9 cellular contexts compared by ENCODE assay signal in genomic region chr7:74503943-74504342, GRCh38. TPM values are rescaled to one million over a fixed set of nuclear protein-coding genes. Genes with fewer than 3 reads are reported as not detected.
"Had no signal": no experiment of that assay in that cellular context is flagged by ENCODE, and none has a peak within 500 bp of the region (broad histone marks: within the 10 kb centered on the region; RNA-seq: fewer than 3 reads in every experiment).

No MANE protein-coding gene starts in this region.

- H3K9ac ChIP-seq: GM23248 had no signal

- H3K27ac ChIP-seq: GM23248, HL-60 had no signal

- DNase-seq: GM23248, GOT3, H7, KG1 had no signal

- FAIRE-seq: HepG2 had no signal

- H3K9me3 ChIP-seq: HAP-1 had no signal

- H3K4me1 ChIP-seq: HAP-1 had no signal

- ATAC-seq: HCT116, HepG2 had no signal

- H3K4me3 ChIP-seq: GM23248, HAP-1 had no signal

- H2AFZ ChIP-seq: GM23248 had no signal

RNA-seq across cellular contexts. Expression of gene GTF2IRD1, which starts 50.2 kb away (rescaled TPM):
- polyA plus RNA-seq: IgD-negative memory B cell had no signal
